1 cellular context compared by ENCODE assay signal in genomic region chr7:143422033-143422432, GRCh38.
TF ChIP-seq lines count a peak whose summit lies in the region.

No MANE protein-coding gene starts in this region.

TF ChIP-seq in A549, 52 proteins besides CTCF, POLR2A, EP300 and RAD21 (continued from another document):
- TF ChIP-seq ZNF302 (CRISPR knock-in tag; IDR thresholded peaks at IDR 0.05) (no peak), CEBPB (IDR thresholded peaks at IDR 0.05) (no peak), REST (IDR thresholded peaks at IDR 0.05) (no peak), HOXA7 (CRISPR knock-in tag; IDR thresholded peaks at IDR 0.05) (no peak), E2F6 (IDR thresholded peaks at IDR 0.05; ENCODE audit: borderline replicate concordance, low read depth) (no peak), RFX5 (IDR thresholded peaks at IDR 0.05) (no peak)
TF ChIP-seq in A549: peak in this region for 0.
